28 cellular contexts compared by ENCODE assay signal in genomic region chr21:23921670-23922418, GRCh38.
A peak's percentile ranks its signal among the peaks of the same experiment; 100 is the strongest.
DNase-seq lines count a peak whose midpoint lies in the region; ATAC-seq and TF ChIP-seq lines count a peak whose summit lies in the region.
"Had no signal": no experiment of that assay in that cellular context is flagged by ENCODE, and none has a peak within 500 bp of the region (broad histone marks: within the 10 kb centered on the region; RNA-seq: fewer than 3 reads in every experiment).

No MANE protein-coding gene starts in this region.

- no peak for TF ChIP-seq POLR2A in sigmoid colon (IDR thresholded peaks at IDR 0.05)

- intact Hi-C loops in sigmoid colon (cut with DNase I) = no loop called here

- H3K27ac ChIP-seq in sigmoid colon = no peak overlapping the region
- H3K27ac ChIP-seq: A549, esophagus muscularis mucosa, gastrocnemius medialis, pancreas, right lobe of liver, thyroid gland had no signal

- DNase-seq in activated T-cell treated with anti-CD3 and anti-CD28 coated beads, Interleukin-2, amount 50 U/mL, for 4 hours = no peak
- no peak for DNase-seq in activated T-cell treated with anti-CD3 and anti-CD28 coated beads, Interleukin-2, amount 50 U/mL, for 48 hours
- DNase-seq in HuH-7 (ENCODE audit: low spot score) = peak; percentile 4
- DNase-seq in activated CD8-positive, alpha-beta T cell treated with anti-CD3 and anti-CD28 coated beads, Interleukin-2, amount 10 ng/mL, durations not matched to agents 7 days and 5 days = peak; percentile 22
- no peak for DNase-seq in stimulated activated effector memory CD8-positive, alpha-beta T cell treated with anti-CD3 and anti-CD28 coated beads, Interleukin-12 subunit alpha, Interleukin-12 subunit beta, amount 100 ng/mL, for 72 hours (ENCODE audit: low spot score in 2 of 2)
- DNase-seq in activated effector memory CD4-positive, alpha-beta T cell treated with Interleukin-2 at 50 U/mL for 16 hours = no peak
- no peak for DNase-seq in sigmoid colon
- DNase-seq in EL = no peak
- DNase-seq: activated CD4-positive, alpha-beta T cell treated with anti-CD3 and anti-CD28 coated beads for 1 hour; activated CD8-positive, alpha-beta memory T cell treated with anti-CD3 and anti-CD28 coated beads, Interleukin-2, amount 10 ng/mL, durations not matched to agents 7 days and 5 days; activated gamma-delta T cell treated with Interleukin-2 at 50 U/mL for 16 hours; C1 segment of cervical spinal cord; DMS 273 treated with DMSO at 0.1 percent for 48 hours; effector memory CD4-positive, alpha-beta T cell; gastrocnemius medialis; GOT3; KG1; kidney glomerular epithelial cell; mammary epithelial cell; NCI-H187; pancreas; PC-3; right lobe of liver; SHP77; thyroid gland had no signal

- POLR2A ChIA-PET in activated CD8-positive, alpha-beta T cell treated with anti-CD3 and anti-CD28 coated beads, Interleukin-2, amount 10 ng/mL, durations not matched to agents 7 days and 5 days (lab: Charles Lee) = no interaction called here

- H3K27ac Mint-ChIP-seq in activated CD8-positive, alpha-beta T cell treated with anti-CD3 and anti-CD28 coated beads, Interleukin-2, amount 10 ng/mL, durations not matched to agents 7 days and 5 days = peak overlapping the region; percentile 48
- no peak overlapping the region for H3K27ac Mint-ChIP-seq in stimulated activated effector memory CD8-positive, alpha-beta T cell treated with anti-CD3 and anti-CD28 coated beads, Interleukin-12 subunit alpha, Interleukin-12 subunit beta, amount 100 ng/mL, for 72 hours
- H3K27ac Mint-ChIP-seq: activated CD8-positive, alpha-beta memory T cell treated with anti-CD3 and anti-CD28 coated beads, Interleukin-2, amount 10 ng/mL, durations not matched to agents 7 days and 5 days; nephron had no signal

- no peaks in the 10 kb centered on the region for H3K4me1 ChIP-seq in sigmoid colon
- H3K4me1 ChIP-seq: A549, esophagus muscularis mucosa, gastrocnemius medialis, pancreas, right lobe of liver, thyroid gland had no signal

- no peak overlapping the region for H3K4me3 ChIP-seq in sigmoid colon
- H3K4me3 ChIP-seq: A549, esophagus muscularis mucosa, gastrocnemius medialis, pancreas, right lobe of liver, thyroid gland had no signal

- no peaks in the 10 kb centered on the region for H3K9me3 Mint-ChIP-seq in activated T-cell treated with anti-CD3 and anti-CD28 coated beads, Interleukin-2, amount 50 U/mL, for 4 hours
- H3K9me3 Mint-ChIP-seq in activated CD8-positive, alpha-beta T cell treated with anti-CD3 and anti-CD28 coated beads, Interleukin-2, amount 10 ng/mL, durations not matched to agents 7 days and 5 days (ENCODE audit: insufficient read depth) = peaks cover 13% of the 10 kb centered on the region
- peaks cover 9% of the 10 kb centered on the region for H3K9me3 Mint-ChIP-seq in stimulated activated effector memory CD8-positive, alpha-beta T cell treated with anti-CD3 and anti-CD28 coated beads, Interleukin-12 subunit alpha, Interleukin-12 subunit beta, amount 100 ng/mL, for 72 hours

- no peaks in the 10 kb centered on the region for H3K36me3 Mint-ChIP-seq in activated T-cell treated with anti-CD3 and anti-CD28 coated beads, Interleukin-2, amount 50 U/mL, for 4 hours (ENCODE audit: insufficient read depth)
- no peaks in the 10 kb centered on the region for H3K36me3 Mint-ChIP-seq in activated CD8-positive, alpha-beta T cell treated with anti-CD3 and anti-CD28 coated beads, Interleukin-2, amount 10 ng/mL, durations not matched to agents 7 days and 5 days (ENCODE audit: low read depth)
- no peaks in the 10 kb centered on the region for H3K36me3 Mint-ChIP-seq in stimulated activated effector memory CD8-positive, alpha-beta T cell treated with anti-CD3 and anti-CD28 coated beads, Interleukin-12 subunit alpha, Interleukin-12 subunit beta, amount 100 ng/mL, for 72 hours
- H3K36me3 Mint-ChIP-seq: activated CD8-positive, alpha-beta memory T cell treated with anti-CD3 and anti-CD28 coated beads, Interleukin-2, amount 10 ng/mL, durations not matched to agents 7 days and 5 days had no signal

- peaks cover 16% of the 10 kb centered on the region for H3K4me1 Mint-ChIP-seq in activated T-cell treated with anti-CD3 and anti-CD28 coated beads, Interleukin-2, amount 50 U/mL, for 4 hours (ENCODE audit: low read depth)
- peaks cover 25% of the 10 kb centered on the region for H3K4me1 Mint-ChIP-seq in activated CD8-positive, alpha-beta T cell treated with anti-CD3 and anti-CD28 coated beads, Interleukin-2, amount 10 ng/mL, durations not matched to agents 7 days and 5 days (ENCODE audit: low read depth)
- no peaks in the 10 kb centered on the region for H3K4me1 Mint-ChIP-seq in stimulated activated effector memory CD8-positive, alpha-beta T cell treated with anti-CD3 and anti-CD28 coated beads, Interleukin-12 subunit alpha, Interleukin-12 subunit beta, amount 100 ng/mL, for 72 hours
- H3K4me1 Mint-ChIP-seq: nephron had no signal

- TF ChIP-seq CTCF in sigmoid colon (IDR thresholded peaks at IDR 0.05) = no peak

- 53 to 64% methylated on average over 8 of the region's 8 CpGs for WGBS in sigmoid colon, 2 donors

- no peaks in the 10 kb centered on the region for H3K36me3 ChIP-seq in sigmoid colon
- H3K36me3 ChIP-seq: esophagus muscularis mucosa, gastrocnemius medialis, pancreas, right lobe of liver, thyroid gland had no signal

- no peaks in the 10 kb centered on the region for H3K9me3 ChIP-seq in sigmoid colon
- H3K9me3 ChIP-seq: A549, esophagus muscularis mucosa, gastrocnemius medialis, pancreas, right lobe of liver, thyroid gland had no signal

- TF ChIP-seq EP300 in sigmoid colon (IDR thresholded peaks at IDR 0.05) = no peak

- H3K4me3 Mint-ChIP-seq in activated T-cell treated with anti-CD3 and anti-CD28 coated beads, Interleukin-2, amount 50 U/mL, for 4 hours = no peak overlapping the region
- no peak overlapping the region for H3K4me3 Mint-ChIP-seq in activated CD8-positive, alpha-beta T cell treated with anti-CD3 and anti-CD28 coated beads, Interleukin-2, amount 10 ng/mL, durations not matched to agents 7 days and 5 days
- no peak overlapping the region for H3K4me3 Mint-ChIP-seq in stimulated activated effector memory CD8-positive, alpha-beta T cell treated with anti-CD3 and anti-CD28 coated beads, Interleukin-12 subunit alpha, Interleukin-12 subunit beta, amount 100 ng/mL, for 72 hours
- H3K4me3 Mint-ChIP-seq: activated CD8-positive, alpha-beta memory T cell treated with anti-CD3 and anti-CD28 coated beads, Interleukin-2, amount 10 ng/mL, durations not matched to agents 7 days and 5 days; nephron had no signal

- H3K27me3 Mint-ChIP-seq in activated T-cell treated with anti-CD3 and anti-CD28 coated beads, Interleukin-2, amount 50 U/mL, for 4 hours (ENCODE audit: low read depth) = no peaks in the 10 kb centered on the region
- H3K27me3 Mint-ChIP-seq in activated CD8-positive, alpha-beta T cell treated with anti-CD3 and anti-CD28 coated beads, Interleukin-2, amount 10 ng/mL, durations not matched to agents 7 days and 5 days (ENCODE audit: low read depth) = no peaks in the 10 kb centered on the region

- ATAC-seq in activated T-cell treated with anti-CD3 and anti-CD28 coated beads, Interleukin-2, amount 50 U/mL, for 4 hours = peak; percentile 43 to 62
- ATAC-seq in activated CD8-positive, alpha-beta T cell treated with anti-CD3 and anti-CD28 coated beads, Interleukin-2, amount 10 ng/mL, durations not matched to agents 7 days and 5 days = peak; percentile 60
- peak; percentile 43 for ATAC-seq in stimulated activated effector memory CD8-positive, alpha-beta T cell treated with anti-CD3 and anti-CD28 coated beads, Interleukin-12 subunit alpha, Interleukin-12 subunit beta, amount 100 ng/mL, for 72 hours
- ATAC-seq: A549; activated CD8-positive, alpha-beta memory T cell treated with anti-CD3 and anti-CD28 coated beads, Interleukin-2, amount 10 ng/mL, durations not matched to agents 7 days and 5 days; gastrocnemius medialis; pancreas; PC-3; right lobe of liver had no signal

- no peaks in the 10 kb centered on the region for H3K27me3 ChIP-seq in sigmoid colon
- H3K27me3 ChIP-seq: esophagus muscularis mucosa, gastrocnemius medialis, pancreas, right lobe of liver, thyroid gland had no signal

- CTCF ChIA-PET in activated CD8-positive, alpha-beta T cell treated with anti-CD3 and anti-CD28 coated beads, Interleukin-2, amount 10 ng/mL, durations not matched to agents 7 days and 5 days (lab: Charles Lee) = interaction anchor here (0.6 to 1.4 kb wide), 4 partner anchors 14 to 104 kb away, joined by 3 to 4 read pairs (median 3); no protein-coding TSS in a partner anchor

Comparison
In these comparisons a context has a peak if more than half of its experiments do, and no peak if none do; other contexts are left out.
1. DNase-seq: peak in HuH-7 (single experiment) and activated CD8-positive, alpha-beta T cell treated with anti-CD3 and anti-CD28 coated beads, Interleukin-2, amount 10 ng/mL, durations not matched to agents 7 days and 5 days (single experiment); none in activated T-cell treated with anti-CD3 and anti-CD28 coated beads, Interleukin-2, amount 50 U/mL, for 4 hours (single experiment), activated T-cell treated with anti-CD3 and anti-CD28 coated beads, Interleukin-2, amount 50 U/mL, for 48 hours (0 of 2), stimulated activated effector memory CD8-positive, alpha-beta T cell treated with anti-CD3 and anti-CD28 coated beads, Interleukin-12 subunit alpha, Interleukin-12 subunit beta, amount 100 ng/mL, for 72 hours (0 of 2), activated effector memory CD4-positive, alpha-beta T cell treated with Interleukin-2 at 50 U/mL for 16 hours (single experiment), sigmoid colon (single experiment) and EL (single experiment).
2. Peak in every context shown above with its lines, with median percentiles within 50 percentile points of each other: ATAC-seq.